8 cellular contexts compared by ENCODE assay signal in the genomic region with DNA sequence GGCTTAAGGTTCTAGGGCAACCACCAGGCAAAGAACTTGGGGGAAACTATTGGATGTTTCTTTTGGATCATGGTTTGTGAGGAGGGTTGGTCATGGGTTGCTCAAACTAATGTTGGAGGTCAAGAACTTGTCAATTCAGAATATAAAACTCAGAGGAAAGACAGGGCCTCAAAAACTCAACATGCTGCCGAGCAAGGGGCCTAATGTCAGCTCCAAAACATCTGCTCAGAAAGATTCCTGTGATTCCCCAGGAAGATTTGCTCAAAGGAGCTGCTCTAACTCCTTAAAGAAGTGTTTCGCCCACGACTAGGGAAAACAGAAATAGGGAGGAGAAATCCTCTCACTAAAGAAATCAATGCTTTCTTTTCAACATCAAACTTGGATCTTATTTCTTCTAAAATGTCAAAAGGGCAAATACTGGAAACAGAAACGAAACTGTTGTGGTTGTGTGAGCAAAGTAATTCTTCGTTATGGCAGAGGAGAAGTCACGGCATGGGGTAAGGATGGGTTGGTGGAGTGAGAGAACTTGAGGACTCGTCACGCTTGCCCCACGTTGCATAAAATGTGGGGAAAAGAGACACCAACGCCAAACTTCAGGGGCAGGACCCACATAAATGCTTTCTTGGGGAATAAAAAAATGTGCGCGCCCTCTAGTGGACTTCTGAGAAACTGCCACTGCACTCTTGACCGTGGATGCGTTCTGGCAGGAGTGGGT. TPM values are rescaled to one million over a fixed set of nuclear protein-coding genes. Genes with fewer than 3 reads are reported as not detected.
DNase-seq lines count a peak whose midpoint lies in the region; ATAC-seq and TF ChIP-seq lines count a peak whose summit lies in the region.

No MANE protein-coding gene starts in this region.

- H3K4me2 ChIP-seq in OCI-LY1 (ENCODE audit: low read length) = peak overlapping the region; percentile 38; the same call in 1 of the 2 replicates

- POLR2A ChIA-PET in CD4-positive, alpha-beta memory T cell (lab: Charles Lee; ENCODE audit: partially characterized antibody) = no interaction called here

- peak; percentile 84 for TF ChIP-seq CTCF in OCI-LY1 (IDR thresholded peaks at IDR 0.05; ENCODE audit: low read length)
- TF ChIP-seq CTCF in fibroblast of villous mesenchyme (IDR thresholded peaks at IDR 0.05; ENCODE audit: insufficient read depth, low read depth, low read length) = peak; percentile 92
- TF ChIP-seq CTCF in osteocyte (IDR thresholded peaks at IDR 0.05) = peak; percentile 90
- TF ChIP-seq CTCF in tibial nerve (IDR thresholded peaks at IDR 0.05) = peak; percentile 70 to 93 (median 86)

- H3K4me3 ChIP-seq in CD4-positive, alpha-beta memory T cell (ENCODE audit: low read length in 2 of 2) = no peak overlapping the region
- H3K4me3 ChIP-seq in OCI-LY1 (ENCODE audit: low read depth, low read length, poor library complexity, severe bottlenecking) = no peak overlapping the region
- no peak overlapping the region for H3K4me3 ChIP-seq in fibroblast of villous mesenchyme (ENCODE audit: low read depth, low read length)
- H3K4me3 ChIP-seq in tibial nerve = peak overlapping the region in 2 of 4 donors; percentile 28 to 30

- H3K36me3 ChIP-seq in CD4-positive, alpha-beta memory T cell (ENCODE audit: insufficient read depth, low read length) = no peaks in the 10 kb centered on the region
- H3K36me3 ChIP-seq in OCI-LY1 (ENCODE audit: insufficient read depth, low read length) = no peaks in the 10 kb centered on the region
- H3K36me3 ChIP-seq in tibial nerve = no peaks in the 10 kb centered on the region

- peak; percentile 41 for TF ChIP-seq POLR2A in GM19193 (IDR thresholded peaks at IDR 0.05; ENCODE audit: extremely low read depth, insufficient read depth, insufficient read length)
- no peak for TF ChIP-seq POLR2A in tibial nerve (IDR thresholded peaks at IDR 0.05)

- no peak overlapping the region for H3K27ac ChIP-seq in CD4-positive, alpha-beta memory T cell (ENCODE audit: low read depth, low read length)
- H3K27ac ChIP-seq in OCI-LY1 (ENCODE audit: low read depth, low read length, poor library complexity, severe bottlenecking) (no peak overlapping the region), tibial nerve (peak overlapping the region in 3 of 4 donors; percentile 58 to 86 (median 73))

- peaks cover 3% of the 10 kb centered on the region for H3K4me1 ChIP-seq in CD4-positive, alpha-beta memory T cell (ENCODE audit: insufficient read depth, low read length)
- H3K4me1 ChIP-seq in OCI-LY1 (ENCODE audit: insufficient read depth, low read length, severe bottlenecking) (peaks cover 3% of the 10 kb centered on the region), tibial nerve (peaks cover 0 to 38% (median 12%) of the 10 kb centered on the region in 4 donors)

- H3K4me1 Mint-ChIP-seq in CD4-positive, alpha-beta memory T cell = peaks cover 2 to 9% (median 5%) of the 10 kb centered on the region in 4 donors
- peaks cover 10% of the 10 kb centered on the region for H3K4me1 Mint-ChIP-seq in osteocyte (ENCODE audit: unreplicated experiment)

- H3K9me3 Mint-ChIP-seq in CD4-positive, alpha-beta memory T cell = peaks cover 0 to 2% (median 0%) of the 10 kb centered on the region in 8 donors
- H3K9me3 Mint-ChIP-seq in osteocyte (ENCODE audit: unreplicated experiment) = no peaks in the 10 kb centered on the region

- no peaks in the 10 kb centered on the region for H3F3A ChIP-seq in OCI-LY1 (ENCODE audit: insufficient read depth, low read length)

- peaks cover 2 to 6% of the 10 kb centered on the region in 2 donors for H3K27me3 Mint-ChIP-seq in CD4-positive, alpha-beta memory T cell
- H3K27me3 Mint-ChIP-seq in osteocyte (ENCODE audit: unreplicated experiment) = no peaks in the 10 kb centered on the region

- intact Hi-C loops in CD4-positive, alpha-beta memory T cell (cut with micrococcal nuclease) = loop anchor here (1.0 kb wide), 2 partner anchors 545 to 567 kb away; no protein-coding TSS in a partner anchor

- WGBS in tibial nerve, 2 donors = 5 to 8% methylated on average over 14 of the region's 14 CpGs

- H3K27me3 ChIP-seq in CD4-positive, alpha-beta memory T cell (ENCODE audit: insufficient read depth, low read length) = no peaks in the 10 kb centered on the region
- H3K27me3 ChIP-seq in OCI-LY1 (ENCODE audit: insufficient read depth, low read length) (no peaks in the 10 kb centered on the region), tibial nerve (no peaks in the 10 kb centered on the region)

- H3K4me3 Mint-ChIP-seq in CD4-positive, alpha-beta memory T cell = peak overlapping the region; percentile 46 to 85 (median 77)
- H3K4me3 Mint-ChIP-seq in osteocyte (ENCODE audit: unreplicated experiment) = peak overlapping the region; percentile 21

- peak; percentile 65 for ATAC-seq in HG03354 (IDR thresholded peaks at IDR 0.05; ENCODE audit: poor library complexity, severe bottlenecking, unreplicated experiment)

- no peaks in the 10 kb centered on the region for H3K79me2 ChIP-seq in OCI-LY1 (ENCODE audit: insufficient read depth, low read length)

- H2AFZ ChIP-seq in OCI-LY1 (ENCODE audit: low read length) = no peak overlapping the region

- peak in 1 of 2 donors; percentile 44 for TF ChIP-seq EP300 in tibial nerve (IDR thresholded peaks at IDR 0.05)

- peak overlapping the region in 3 of 7 donors; percentile 31 to 76 (median 66) for H3K27ac Mint-ChIP-seq in CD4-positive, alpha-beta memory T cell
- H3K27ac Mint-ChIP-seq in osteocyte (ENCODE audit: unreplicated experiment) = peak overlapping the region; percentile 9

- H3K9me2 ChIP-seq in OCI-LY1 (ENCODE audit: low read depth, low read length) = no peaks in the 10 kb centered on the region

- no peaks in the 10 kb centered on the region for H3K36me3 Mint-ChIP-seq in CD4-positive, alpha-beta memory T cell
- H3K36me3 Mint-ChIP-seq in osteocyte (ENCODE audit: unreplicated experiment) = no peaks in the 10 kb centered on the region

- peak in 4 of 5 donors; percentile 23 to 37 (median 28) for DNase-seq in CD4-positive, alpha-beta memory T cell
- DNase-seq in activated T-cell treated with anti-CD3 and anti-CD28 coated beads, Interleukin-2, amount 50 U/mL, for 48 hours = peak; percentile 73 to 74
- DNase-seq in fibroblast of villous mesenchyme (ENCODE audit: low read depth) (peak; percentile 66), osteocyte (ENCODE audit: extremely low spot score, unreplicated experiment) (no peak), tibial nerve (ENCODE audit: low spot score in 2 of 2) (peak; percentile 41 to 63)

- CTCF ChIA-PET in CD4-positive, alpha-beta memory T cell (lab: Charles Lee; ENCODE audit: partially characterized antibody) = interaction anchor here (0.6 to 4.7 kb wide), 32 partner anchors 9 to 1064 kb away, joined by 3 to 56 read pairs (median 4); no protein-coding TSS in a partner anchor

- H3K9ac ChIP-seq in OCI-LY1 (ENCODE audit: low read length) = no peak overlapping the region

- no peaks in the 10 kb centered on the region for H4K20me1 ChIP-seq in OCI-LY1 (ENCODE audit: insufficient read depth, low read length)

- no peaks in the 10 kb centered on the region for H3K9me3 ChIP-seq in CD4-positive, alpha-beta memory T cell (ENCODE audit: control insufficient read depth in 1 of 2, low read length in 2 of 2)
- H3K9me3 ChIP-seq in OCI-LY1 (ENCODE audit: low read length) = no peaks in the 10 kb centered on the region
- no peaks in the 10 kb centered on the region for H3K9me3 ChIP-seq in tibial nerve

RNA-seq across cellular contexts. Expression of a gene that starts 3.8 kb away (rescaled TPM):
- total RNA-seq in CD4-positive, alpha-beta memory T cell = not detected
- not detected for polyA plus RNA-seq in CD4-positive, alpha-beta memory T cell
- total RNA-seq in fibroblast of villous mesenchyme = under 0.01 and 0.64 TPM in 2 replicates
- total RNA-seq in osteocyte = 0.21 and 0.40 TPM in 2 replicates
- total RNA-seq in tibial nerve = 100 to 1,000 TPM in 1 of 4 donors, 10 to 100 TPM in 3; 50.0 to 262 (median 78.1) TPM

Comparison
In these comparisons a context has a peak if more than half of its experiments do, and no peak if none do; other contexts are left out.
1. H3K27ac ChIP-seq: peak in tibial nerve (3 of 4); none in CD4-positive, alpha-beta memory T cell (single experiment) and OCI-LY1 (single experiment).
2. RNA of a gene that starts 3.8 kb away (total RNA-seq): 50.0 to 262 TPM in tibial nerve; 0.21 to 0.40 TPM in osteocyte, not detected in CD4-positive, alpha-beta memory T cell and under 0.01 to 0.64 TPM in fibroblast of villous mesenchyme; every median in the first group is over 10 times any median in the second.
3. Peak in every context shown above with its lines, with median percentiles within 50 percentile points of each other: CTCF ChIP-seq.